Comparison of ENCODE assay signal across 9 cellular contexts in genomic region chr2:20422679-20423271, GRCh38. TPM values are rescaled to one million over a fixed set of nuclear protein-coding genes. Genes with fewer than 3 reads are reported as not detected.
DNase-seq lines count a peak whose midpoint lies in the region; ATAC-seq and TF ChIP-seq lines count a peak whose summit lies in the region.
"Had no signal": no experiment of that assay in that cellular context is flagged by ENCODE, and none has a peak within 500 bp of the region (broad histone marks: within the 10 kb centered on the region; RNA-seq: fewer than 3 reads in every experiment).

No MANE protein-coding gene starts in this region.

- peaks cover 27% of the 10 kb centered on the region for H3K4me1 Mint-ChIP-seq in activated CD4-positive, alpha-beta T cell treated with anti-CD3 and anti-CD28 coated beads, Interleukin-2, amount 10 ng/mL, durations not matched to agents 24 days and 14 days
- peaks cover 16% of the 10 kb centered on the region for H3K4me1 Mint-ChIP-seq in activated CD4-positive, alpha-beta memory T cell treated with anti-CD3 and anti-CD28 coated beads for 36 hours (ENCODE audit: low read depth)

- POLR2A ChIA-PET in activated CD4-positive, alpha-beta memory T cell treated with anti-CD3 and anti-CD28 coated beads for 36 hours (lab: Charles Lee) = no interaction called here

- no peaks in the 10 kb centered on the region for H3K27me3 ChIP-seq in thyroid gland

- WGBS in thyroid gland, 2 donors = 83 to 85% methylated on average over 6 to 7 of the region's 7 CpGs

- peaks cover 4% of the 10 kb centered on the region for H3K27me3 Mint-ChIP-seq in activated CD4-positive, alpha-beta T cell treated with anti-CD3 and anti-CD28 coated beads, Interleukin-2, amount 10 ng/mL, durations not matched to agents 24 days and 14 days
- H3K27me3 Mint-ChIP-seq in activated CD4-positive, alpha-beta memory T cell treated with anti-CD3 and anti-CD28 coated beads for 36 hours = no peaks in the 10 kb centered on the region

- peaks cover 30 to 53% of the 10 kb centered on the region in 2 donors for H3K4me1 ChIP-seq in thyroid gland

- intact Hi-C loops in activated CD4-positive, alpha-beta T cell treated with anti-CD3 and anti-CD28 coated beads, Interleukin-2, amount 10 ng/mL, durations not matched to agents 24 days and 14 days (cut with micrococcal nuclease) = loop anchor here (5.0 kb wide), 2 partner anchors 70 to 180 kb away; partner anchors contain the start of gene PUM2
- intact Hi-C loops in activated CD4-positive, alpha-beta memory T cell treated with anti-CD3 and anti-CD28 coated beads for 36 hours (cut with micrococcal nuclease) = loop anchor here (10.0 kb wide), 1 partner anchor 178 kb away; no protein-coding TSS in a partner anchor
- intact Hi-C loops in thyroid gland (cut with DNase I) = no loop called here

- ATAC-seq in HG02870 (IDR thresholded peaks at IDR 0.05; ENCODE audit: unreplicated experiment) (no peak), GM21576 (IDR thresholded peaks at IDR 0.05; ENCODE audit: unreplicated experiment) (no peak)

- no peaks in the 10 kb centered on the region for H3K9me3 ChIP-seq in thyroid gland

- no peak for TF ChIP-seq POLR2A in thyroid gland (IDR thresholded peaks at IDR 0.05)

- no peak overlapping the region for H3K27ac Mint-ChIP-seq in activated CD4-positive, alpha-beta T cell treated with anti-CD3 and anti-CD28 coated beads, Interleukin-2, amount 10 ng/mL, durations not matched to agents 24 days and 14 days
- H3K27ac Mint-ChIP-seq in activated CD4-positive, alpha-beta memory T cell treated with anti-CD3 and anti-CD28 coated beads for 36 hours = no peak overlapping the region

- no peak for TF ChIP-seq CTCF in thyroid gland (IDR thresholded peaks at IDR 0.05)

- H3K4me3 ChIP-seq in thyroid gland (replicated peaks in 1 of 3) = no peak overlapping the region

- H3K4me3 Mint-ChIP-seq in activated CD4-positive, alpha-beta T cell treated with anti-CD3 and anti-CD28 coated beads, Interleukin-2, amount 10 ng/mL, durations not matched to agents 24 days and 14 days = no peak overlapping the region
- H3K4me3 Mint-ChIP-seq in activated CD4-positive, alpha-beta memory T cell treated with anti-CD3 and anti-CD28 coated beads for 36 hours = no peak overlapping the region

- CTCF ChIA-PET in activated CD4-positive, alpha-beta memory T cell treated with anti-CD3 and anti-CD28 coated beads for 36 hours (lab: Charles Lee) = interaction anchor here (0.7 to 4.3 kb wide), 10 partner anchors 11 to 287 kb away, joined by 3 to 73 read pairs (median 6); no protein-coding TSS in a partner anchor

- H3K9me3 Mint-ChIP-seq in activated CD4-positive, alpha-beta T cell treated with anti-CD3 and anti-CD28 coated beads, Interleukin-2, amount 10 ng/mL, durations not matched to agents 24 days and 14 days = no peaks in the 10 kb centered on the region
- H3K9me3 Mint-ChIP-seq in activated CD4-positive, alpha-beta memory T cell treated with anti-CD3 and anti-CD28 coated beads for 36 hours = no peaks in the 10 kb centered on the region

- no peaks in the 10 kb centered on the region for H3K36me3 ChIP-seq in thyroid gland

- H3K36me3 Mint-ChIP-seq in activated CD4-positive, alpha-beta T cell treated with anti-CD3 and anti-CD28 coated beads, Interleukin-2, amount 10 ng/mL, durations not matched to agents 24 days and 14 days (ENCODE audit: low read depth) = no peaks in the 10 kb centered on the region
- no peaks in the 10 kb centered on the region for H3K36me3 Mint-ChIP-seq in activated CD4-positive, alpha-beta memory T cell treated with anti-CD3 and anti-CD28 coated beads for 36 hours

- peak overlapping the region; percentile 10 to 78 (median 54) for H3K27ac ChIP-seq in thyroid gland
- H3K27ac ChIP-seq: epithelial cell of prostate had no signal

- peak; percentile 73 for DNase-seq in activated CD4-positive, alpha-beta T cell treated with anti-CD3 and anti-CD28 coated beads, Interleukin-2, amount 10 ng/mL, durations not matched to agents 24 days and 14 days
- no peak for DNase-seq in activated CD4-positive, alpha-beta T cell treated with anti-CD3 and anti-CD28 coated beads, Interleukin-2, amount 50 U/mL, for 1 hour
- DNase-seq in activated CD4-positive, alpha-beta memory T cell treated with anti-CD3 and anti-CD28 coated beads for 36 hours = peak; percentile 44
- DNase-seq in hepatic stellate cell (ENCODE audit: low spot score) (peak; percentile 17), thyroid gland (no peak), foreskin melanocyte (no peak)

RNA-seq across cellular contexts. Expression of gene RHOB, which starts 24.1 kb away (rescaled TPM):
- total RNA-seq in activated CD4-positive, alpha-beta T cell treated with anti-CD3 and anti-CD28 coated beads, Interleukin-2, amount 10 ng/mL, durations not matched to agents 24 days and 14 days = 16.4 and 18.5 TPM in 2 replicates
- total RNA-seq in activated CD4-positive, alpha-beta memory T cell treated with anti-CD3 and anti-CD28 coated beads for 36 hours = 10 to 100 TPM; 31.6 to 33.6 TPM
- 100 to 1,000 TPM; 238 to 381 (median 271) TPM for total RNA-seq in thyroid gland

Comparison
In these comparisons a context has a peak if more than half of its experiments do, and no peak if none do; other contexts are left out.
1. DNase-seq: peak in activated CD4-positive, alpha-beta T cell treated with anti-CD3 and anti-CD28 coated beads, Interleukin-2, amount 10 ng/mL, durations not matched to agents 24 days and 14 days (single experiment), activated CD4-positive, alpha-beta memory T cell treated with anti-CD3 and anti-CD28 coated beads for 36 hours (single experiment) and hepatic stellate cell (single experiment); none in activated CD4-positive, alpha-beta T cell treated with anti-CD3 and anti-CD28 coated beads, Interleukin-2, amount 50 U/mL, for 1 hour (single experiment), thyroid gland (0 of 2) and foreskin melanocyte (single experiment).
2. RNA of gene RHOB, which starts 24.1 kb away (total RNA-seq): 238 to 381 TPM in thyroid gland; 31.6 to 33.6 TPM in activated CD4-positive, alpha-beta memory T cell treated with anti-CD3 and anti-CD28 coated beads for 36 hours and 16.4 to 18.5 TPM in activated CD4-positive, alpha-beta T cell treated with anti-CD3 and anti-CD28 coated beads, Interleukin-2, amount 10 ng/mL, durations not matched to agents 24 days and 14 days; every median in the first group is over 4 times any median in the second.